8 cellular contexts compared by ENCODE assay signal in the genomic region with DNA sequence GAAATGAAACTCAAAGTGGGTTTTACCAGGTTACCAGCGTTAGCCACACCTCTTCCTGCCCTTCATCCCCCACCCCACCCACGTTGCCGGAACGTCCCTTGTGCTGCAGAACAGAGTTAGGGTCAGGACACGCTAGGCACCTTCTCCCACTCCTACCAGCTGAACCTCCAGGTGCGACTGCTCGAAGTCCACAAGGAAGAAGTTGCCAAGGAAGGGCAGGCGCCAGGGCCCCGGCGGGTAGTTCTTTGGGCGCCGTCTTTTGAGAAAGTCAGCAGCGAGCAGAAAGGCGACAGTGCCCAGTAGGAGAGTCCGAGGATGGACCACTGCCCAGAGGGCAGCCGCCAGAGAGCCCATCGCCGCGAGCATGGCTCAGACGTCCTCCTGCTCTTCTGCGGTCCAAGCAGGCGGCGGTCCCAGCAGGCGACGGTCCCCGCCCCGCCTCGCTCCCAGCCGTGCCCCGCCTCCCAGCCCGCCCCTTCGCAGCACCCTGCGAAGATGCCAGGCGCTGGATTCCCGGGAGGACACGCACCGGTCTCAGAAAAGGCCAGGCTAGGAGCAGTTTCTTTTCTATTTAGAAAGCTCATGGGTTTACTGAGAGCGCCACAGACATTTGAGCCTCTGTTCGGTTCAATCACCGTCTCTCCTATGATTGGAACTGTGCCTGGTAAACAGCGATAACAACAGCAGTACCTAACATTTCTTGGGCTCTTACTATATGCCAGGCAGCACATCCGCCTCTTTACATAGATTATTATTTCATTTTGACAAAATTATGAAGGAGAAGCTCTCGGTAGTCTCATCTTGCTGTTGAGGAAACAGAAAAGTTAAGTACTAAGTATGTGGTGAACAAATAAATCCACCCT. TPM values are rescaled to one million over a fixed set of nuclear protein-coding genes. Genes with fewer than 3 reads are reported as not detected.
DNase-seq lines count a peak whose midpoint lies in the region; ATAC-seq and TF ChIP-seq lines count a peak whose summit lies in the region.

A gene with protein sequence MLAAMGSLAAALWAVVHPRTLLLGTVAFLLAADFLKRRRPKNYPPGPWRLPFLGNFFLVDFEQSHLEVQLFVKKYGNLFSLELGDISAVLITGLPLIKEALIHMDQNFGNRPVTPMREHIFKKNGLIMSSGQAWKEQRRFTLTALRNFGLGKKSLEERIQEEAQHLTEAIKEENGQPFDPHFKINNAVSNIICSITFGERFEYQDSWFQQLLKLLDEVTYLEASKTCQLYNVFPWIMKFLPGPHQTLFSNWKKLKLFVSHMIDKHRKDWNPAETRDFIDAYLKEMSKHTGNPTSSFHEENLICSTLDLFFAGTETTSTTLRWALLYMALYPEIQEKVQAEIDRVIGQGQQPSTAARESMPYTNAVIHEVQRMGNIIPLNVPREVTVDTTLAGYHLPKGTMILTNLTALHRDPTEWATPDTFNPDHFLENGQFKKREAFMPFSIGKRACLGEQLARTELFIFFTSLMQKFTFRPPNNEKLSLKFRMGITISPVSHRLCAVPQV (minus strand): TSS at position 393 of the 863 bp plus-strand sequence. CDS start 27 bp downstream, at position 366.

- peaks cover 14% of the 10 kb centered on the region for H3K9me3 Mint-ChIP-seq in stimulated activated naive CD8-positive, alpha-beta T cell treated with anti-CD3 and anti-CD28 coated beads, Interleukin-15, Interleukin-2, amounts not matched to agents 100 ng/mL and 50 ng/mL, for 24 hours

- no peak for TF ChIP-seq POLR2A in esophagus muscularis mucosa (IDR thresholded peaks at IDR 0.05; ENCODE audit: low read depth)

- H3K4me3 Mint-ChIP-seq in stimulated activated naive CD8-positive, alpha-beta T cell treated with anti-CD3 and anti-CD28 coated beads, Interleukin-15, Interleukin-2, amounts not matched to agents 100 ng/mL and 50 ng/mL, for 24 hours, result peak within 1 kb of the TSS; percentile 84

- DNase-seq in ELF-1 (ENCODE audit: low read depth, low spot score), result peak; percentile 49
- peak; percentile 41 for DNase-seq in NCI-H2196 treated with DMSO at 0.1 percent for 48 hours (lab: John Stamatoyannopoulos, UW; ENCODE audit: unreplicated experiment)
- DNase-seq in activated CD8-positive, alpha-beta memory T cell treated with anti-CD3 and anti-CD28 coated beads, Interleukin-2, amount 50 U/mL, for 24 hours (ENCODE audit: extremely low read depth), result peak; percentile 1
- no peak for DNase-seq in esophagus muscularis mucosa (ENCODE audit: extremely low spot score)
- no peak for DNase-seq in NK-92 treated with Interleukin-12 subunit alpha and Interleukin-12 subunit beta, amount 100 ng/mL, for 24 hours (lab: John Stamatoyannopoulos, UW)

- no peaks in the 10 kb centered on the region for H3K36me3 Mint-ChIP-seq in stimulated activated naive CD8-positive, alpha-beta T cell treated with anti-CD3 and anti-CD28 coated beads, Interleukin-15, Interleukin-2, amounts not matched to agents 100 ng/mL and 50 ng/mL, for 24 hours (ENCODE audit: low read depth)

- H3K27me3 ChIP-seq in esophagus muscularis mucosa (peaks cover 0 to 42% (median 9%) of the 10 kb centered on the region in 4 donors), muscle layer of duodenum (ENCODE audit: low read depth, low read length) (no peaks in the 10 kb centered on the region)

- peak; percentile 68 for ATAC-seq in HG02571 (IDR thresholded peaks at IDR 0.05; ENCODE audit: unreplicated experiment)

- H3K27me3 Mint-ChIP-seq in stimulated activated naive CD8-positive, alpha-beta T cell treated with anti-CD3 and anti-CD28 coated beads, Interleukin-15, Interleukin-2, amounts not matched to agents 100 ng/mL and 50 ng/mL, for 24 hours, result peaks cover 46% of the 10 kb centered on the region

- intact Hi-C loops in esophagus muscularis mucosa (cut with DNase I), result no loop called here

- H3K9me3 ChIP-seq in esophagus muscularis mucosa (peaks cover 0 to 17% (median 6%) of the 10 kb centered on the region in 4 donors), muscle layer of duodenum (ENCODE audit: control insufficient read depth in 1 of 2, low read length in 2 of 2) (no peaks in the 10 kb centered on the region)

- TF ChIP-seq EP300 in esophagus muscularis mucosa (IDR thresholded peaks at IDR 0.05), result no peak

- 8% methylated on average over 20 of the region's 43 CpGs for WGBS in esophagus muscularis mucosa

- H3K27ac Mint-ChIP-seq in stimulated activated naive CD8-positive, alpha-beta T cell treated with anti-CD3 and anti-CD28 coated beads, Interleukin-15, Interleukin-2, amounts not matched to agents 100 ng/mL and 50 ng/mL, for 24 hours, result peak within 1 kb of the TSS; percentile 66

- H3K36me3 ChIP-seq in esophagus muscularis mucosa (no peaks in the 10 kb centered on the region), muscle layer of duodenum (ENCODE audit: control insufficient read depth in 1 of 2, insufficient read depth in 2 of 2, low read length in 2 of 2) (no peaks in the 10 kb centered on the region)

- H3K4me1 ChIP-seq in esophagus muscularis mucosa (peaks cover 0 to 13% (median 12%) of the 10 kb centered on the region in 4 donors), muscle layer of duodenum (ENCODE audit: control insufficient read depth in 1 of 2, insufficient read depth in 2 of 2, low read length in 2 of 2) (peaks cover 0 to 5% of the 10 kb centered on the region in 2 donors)

- H3K4me3 ChIP-seq in esophagus muscularis mucosa (peak within 1 kb of the TSS; percentile 46 to 53 (median 50)), muscle layer of duodenum (ENCODE audit: low read depth in 1 of 2, low read length in 2 of 2) (peak within 1 kb of the TSS; percentile 69 to 74)

- peaks cover 14% of the 10 kb centered on the region for H3K4me1 Mint-ChIP-seq in stimulated activated naive CD8-positive, alpha-beta T cell treated with anti-CD3 and anti-CD28 coated beads, Interleukin-15, Interleukin-2, amounts not matched to agents 100 ng/mL and 50 ng/mL, for 24 hours (ENCODE audit: low read depth)

- TF ChIP-seq CTCF in esophagus muscularis mucosa (IDR thresholded peaks at IDR 0.05), result no peak

- H3K27ac ChIP-seq in esophagus muscularis mucosa (replicated peaks in 1 of 4) (no peak within 1 kb of the TSS), muscle layer of duodenum (ENCODE audit: low read length) (no peak within 1 kb of the TSS)

RNA-seq across cellular contexts. Expression of the gene that starts here (rescaled TPM):
- total RNA-seq in esophagus muscularis mucosa, result under 1 TPM in 3 of 4 donors, not detected in 1; 0.17 to 0.42 (median 0.26) TPM

Comparison
In these comparisons a context has a peak if more than half of its experiments do, and no peak if none do; other contexts are left out.
1. DNase-seq: peak in ELF-1 (single experiment), NCI-H2196 treated with DMSO at 0.1 percent for 48 hours (single experiment) and activated CD8-positive, alpha-beta memory T cell treated with anti-CD3 and anti-CD28 coated beads, Interleukin-2, amount 50 U/mL, for 24 hours (single experiment); none in esophagus muscularis mucosa (single experiment) and NK-92 treated with Interleukin-12 subunit alpha and Interleukin-12 subunit beta, amount 100 ng/mL, for 24 hours (single experiment).